3 cellular contexts compared by ENCODE assay signal in genomic region chr3:42262525-42262924, GRCh38.
TF ChIP-seq lines count a peak whose summit lies in the region.

No MANE protein-coding gene starts in this region.

TF ChIP-seq in A549, 52 proteins besides CTCF, POLR2A, EP300 and RAD21 (continued from another document):
- no peak for TF ChIP-seq REST (IDR thresholded peaks at IDR 0.05)
- TF ChIP-seq KDM5A (IDR thresholded peaks at IDR 0.05): no peak
- no peak for TF ChIP-seq POLR2AphosphoS2 (conservative IDR thresholded peaks at IDR 0.05; ENCODE audit: low read length)
- TF ChIP-seq MAZ (IDR thresholded peaks at IDR 0.05; ENCODE audit: borderline replicate concordance, low read depth, low read length): no peak
- TF ChIP-seq HEYL (CRISPR knock-in tag; IDR thresholded peaks at IDR 0.05): no peak

TF ChIP-seq in HCT116, 20 proteins besides CTCF, POLR2A, EP300 and RAD21 (continued from another document):
- no peak for TF ChIP-seq SRF (IDR thresholded peaks at IDR 0.05; ENCODE audit: low read depth)
- TF ChIP-seq TCF7L2 (IDR thresholded peaks at IDR 0.05; ENCODE audit: borderline replicate concordance, extremely low read depth, insufficient read depth, insufficient read length): no peak
- TF ChIP-seq ZNF274 (IDR thresholded peaks at IDR 0.05; ENCODE audit: low read depth, low read length): no peak
- TF ChIP-seq JUND (IDR thresholded peaks at IDR 0.05): peak; percentile 46

TF ChIP-seq in WTC11, 78 proteins besides CTCF, POLR2A, EP300 and RAD21 (continued from another document):
- TF ChIP-seq HMGXB4 (CRISPR knock-in tag; IDR thresholded peaks at IDR 0.05): no peak
- no peak for TF ChIP-seq ZNF121 (CRISPR knock-in tag; IDR thresholded peaks at IDR 0.05)
- no peak for TF ChIP-seq CDX4 (CRISPR knock-in tag; IDR thresholded peaks at IDR 0.05; ENCODE audit: borderline replicate concordance)
- no peak for TF ChIP-seq ZNF423 (CRISPR knock-in tag; IDR thresholded peaks at IDR 0.05)
